ENCODE assay signal across 11 cellular contexts in the genomic region with DNA sequence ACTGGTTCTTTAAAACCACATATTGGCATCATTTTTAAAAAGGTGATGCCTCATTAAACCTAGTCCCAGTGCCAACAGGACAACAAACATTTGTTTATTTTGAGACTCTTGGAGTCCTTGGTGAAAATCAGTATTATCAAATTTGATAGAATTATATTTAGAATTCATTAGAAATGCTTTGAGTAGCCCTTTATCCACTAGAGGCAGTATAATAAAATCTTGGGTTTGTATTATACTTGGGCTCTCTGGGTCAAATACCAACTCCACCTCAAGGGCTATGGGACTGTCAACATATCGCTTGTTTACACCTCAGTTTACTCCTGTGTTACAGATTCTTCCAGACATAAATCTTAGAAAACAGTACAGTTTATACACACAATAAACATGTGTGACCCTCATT.
DNase-seq lines count a peak whose midpoint lies in the region; ATAC-seq and TF ChIP-seq lines count a peak whose summit lies in the region.
"Had no signal": no experiment of that assay in that cellular context is flagged by ENCODE, and none has a peak within 500 bp of the region (broad histone marks: within the 10 kb centered on the region; RNA-seq: fewer than 3 reads in every experiment).

No MANE protein-coding gene starts in this region.

- DNase-seq in LNCaP clone FGC (ENCODE audit: low read depth) (no peak), epithelial cell of esophagus (ENCODE audit: low read depth) (peak; percentile 8), COR-L47 (lab: John Stamatoyannopoulos, UW) (no peak), caudate nucleus (lab: John Stamatoyannopoulos, UW) (no peak), HK-2 (ENCODE audit: unreplicated experiment) (no peak)
- DNase-seq: activated T-cell treated with anti-CD3 and anti-CD28 coated beads, Interleukin-2, amount 50 U/mL, for 72 hours; Calu3 had no signal

- ATAC-seq in GM18498 (IDR thresholded peaks at IDR 0.05; ENCODE audit: unreplicated experiment) = peak; percentile 54
- no peak for ATAC-seq in HG03139 (IDR thresholded peaks at IDR 0.05; ENCODE audit: unreplicated experiment)
- ATAC-seq: activated T-cell treated with anti-CD3 and anti-CD28 coated beads, Interleukin-2, amount 50 U/mL, for 72 hours; Right ventricle myocardium inferior had no signal

- TF ChIP-seq CTCF in 22Rv1 (IDR thresholded peaks at IDR 0.05) = peak; percentile 76
- 0 out of 2 replicates have a peak, but pooled peaks have one; percentile 14 for TF ChIP-seq CTCF in LNCaP clone FGC (IDR thresholded peaks at IDR 0.05; ENCODE audit: control insufficient read depth, extremely low read depth, insufficient read depth)
- peak; percentile 35 for TF ChIP-seq CTCF in epithelial cell of esophagus (IDR thresholded peaks at IDR 0.05; ENCODE audit: insufficient read depth, low read depth, low read length, missing control alignments)

- H3K27ac ChIP-seq in 22Rv1 (no peak overlapping the region), caudate nucleus (ENCODE audit: low read depth, low read length) (no peak overlapping the region)

- H3K4me3 ChIP-seq in LNCaP clone FGC (ENCODE audit: low read depth, low read length) (no peak overlapping the region), epithelial cell of esophagus (ENCODE audit: low read length) (no peak overlapping the region)

Comparison
In these comparisons a context has a peak if more than half of its experiments do, and no peak if none do; other contexts are left out.
1. CTCF ChIP-seq: peak in every context shown above with its lines; median percentile 76 in 22Rv1; 35 in epithelial cell of esophagus; 14 in LNCaP clone FGC.